In the genomic region with DNA sequence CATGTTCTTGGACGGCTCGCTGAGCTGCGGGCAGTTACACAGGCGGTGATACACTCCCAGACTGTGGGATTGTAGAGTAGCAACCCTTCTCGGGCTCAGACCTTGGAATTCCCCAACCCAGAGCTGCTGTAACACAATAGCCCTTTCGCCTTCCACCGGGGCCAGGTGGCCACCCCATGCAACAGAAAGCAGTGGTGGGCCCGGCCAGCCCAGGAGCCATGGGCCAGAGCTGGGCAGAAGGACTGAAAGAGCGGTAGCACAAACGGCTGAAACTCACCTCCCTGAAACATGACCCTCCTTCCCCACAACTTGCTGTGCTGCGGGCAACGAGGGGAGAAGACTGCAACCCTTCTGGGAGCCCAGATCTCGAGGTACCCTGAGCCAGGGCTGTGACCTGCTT, we compare ENCODE assay signal across 21 cellular contexts.
A peak's percentile ranks its signal among the peaks of the same experiment; 100 is the strongest.
DNase-seq lines count a peak whose midpoint lies in the region; ATAC-seq and TF ChIP-seq lines count a peak whose summit lies in the region.
"Had no signal": no experiment of that assay in that cellular context is flagged by ENCODE, and none has a peak within 500 bp of the region (broad histone marks: within the 10 kb centered on the region; RNA-seq: fewer than 3 reads in every experiment).

No MANE protein-coding gene starts in this region.

- no peaks in the 10 kb centered on the region for H3K9me3 Mint-ChIP-seq in stimulated activated effector memory CD8-positive, alpha-beta T cell treated with anti-CD3 and anti-CD28 coated beads, Interleukin-12 subunit alpha, Interleukin-12 subunit beta, amount 100 ng/mL, for 72 hours

- TF ChIP-seq CTCF in heart left ventricle (IDR thresholded peaks at IDR 0.05) = no peak

- H3K27me3 ChIP-seq in right cardiac atrium (ENCODE audit: control insufficient read depth, insufficient read depth) = no peaks in the 10 kb centered on the region
- no peaks in the 10 kb centered on the region for H3K27me3 ChIP-seq in heart left ventricle
- no peaks in the 10 kb centered on the region for H3K27me3 ChIP-seq in aorta (ENCODE audit: control insufficient read depth in 1 of 2, insufficient read depth in 2 of 2, low read length in 1 of 2)
- H3K27me3 ChIP-seq: BLaER1 had no signal

- no peak for ATAC-seq in right cardiac atrium
- no peak for ATAC-seq in heart left ventricle
- peak; percentile 26 for ATAC-seq in stimulated activated effector memory CD8-positive, alpha-beta T cell treated with anti-CD3 and anti-CD28 coated beads, Interleukin-12 subunit alpha, Interleukin-12 subunit beta, amount 100 ng/mL, for 72 hours
- ATAC-seq in aorta (ENCODE audit: low FRiP score) = no peak
- ATAC-seq: CD8-positive, alpha-beta T cell; GM12878 had no signal

- no peak overlapping the region for H3K27ac ChIP-seq in right cardiac atrium (ENCODE audit: low read length)
- H3K27ac ChIP-seq in heart left ventricle = no peak overlapping the region
- no peak overlapping the region for H3K27ac ChIP-seq in aorta (ENCODE audit: low read depth in 1 of 2, low read length in 2 of 2)
- H3K27ac ChIP-seq: 22Rv1, BLaER1, C4-2B, GM23248 had no signal

- H3K4me3 ChIP-seq in right cardiac atrium (ENCODE audit: low read length) (no peak overlapping the region), heart left ventricle (no peak overlapping the region), aorta (ENCODE audit: low read length in 2 of 2) (no peak overlapping the region)
- H3K4me3 ChIP-seq: BLaER1, GM12878, GM23248, HAP-1 had no signal

- 93% methylated on average over 13 of the region's 13 CpGs for WGBS in right cardiac atrium
- 88 to 96% (median 89%) methylated on average over 10 to 13 of the region's 13 CpGs for WGBS in heart left ventricle, 4 donors
- WGBS in aorta, 2 donors = 97% methylated on average over 13 of the region's 13 CpGs

- H3K36me3 ChIP-seq in heart left ventricle = no peaks in the 10 kb centered on the region
- no peaks in the 10 kb centered on the region for H3K36me3 ChIP-seq in aorta (ENCODE audit: control insufficient read depth in 1 of 2, insufficient read depth in 2 of 2, low read length in 1 of 2)
- H3K36me3 ChIP-seq: BLaER1, HAP-1 had no signal

- intact Hi-C loops in right cardiac atrium (cut with DNase I) (no loop called here), heart left ventricle (cut with DNase I) (no loop called here), aorta (cut with DNase I) (no loop called here)

- H3K9me3 ChIP-seq in right cardiac atrium (ENCODE audit: control insufficient read depth, low read length) (no peaks in the 10 kb centered on the region), heart left ventricle (peaks cover 0 to 9% (median 0%) of the 10 kb centered on the region in 12 donors), aorta (ENCODE audit: control insufficient read depth, low read length) (no peaks in the 10 kb centered on the region)
- H3K9me3 ChIP-seq: Caco-2, HAP-1 had no signal

- no peaks in the 10 kb centered on the region for H3K4me1 Mint-ChIP-seq in stimulated activated effector memory CD8-positive, alpha-beta T cell treated with anti-CD3 and anti-CD28 coated beads, Interleukin-12 subunit alpha, Interleukin-12 subunit beta, amount 100 ng/mL, for 72 hours
- H3K4me1 Mint-ChIP-seq: B cell; CD4-positive, CD25-positive, alpha-beta regulatory T cell had no signal

- no peak overlapping the region for H3K27ac Mint-ChIP-seq in stimulated activated effector memory CD8-positive, alpha-beta T cell treated with anti-CD3 and anti-CD28 coated beads, Interleukin-12 subunit alpha, Interleukin-12 subunit beta, amount 100 ng/mL, for 72 hours
- H3K27ac Mint-ChIP-seq: B cell; CD8-positive, alpha-beta T cell; HFFc6 had no signal

- no peak for TF ChIP-seq POLR2A in heart left ventricle (IDR thresholded peaks at IDR 0.05)

- H3K4me3 Mint-ChIP-seq in stimulated activated effector memory CD8-positive, alpha-beta T cell treated with anti-CD3 and anti-CD28 coated beads, Interleukin-12 subunit alpha, Interleukin-12 subunit beta, amount 100 ng/mL, for 72 hours = no peak overlapping the region
- H3K4me3 Mint-ChIP-seq: B cell; CD4-positive, CD25-positive, alpha-beta regulatory T cell; CD8-positive, alpha-beta T cell; HFFc6 had no signal

- H3K36me3 Mint-ChIP-seq in stimulated activated effector memory CD8-positive, alpha-beta T cell treated with anti-CD3 and anti-CD28 coated beads, Interleukin-12 subunit alpha, Interleukin-12 subunit beta, amount 100 ng/mL, for 72 hours = no peaks in the 10 kb centered on the region
- H3K36me3 Mint-ChIP-seq: CD4-positive, CD25-positive, alpha-beta regulatory T cell; CD8-positive, alpha-beta T cell had no signal

- H3K4me1 ChIP-seq in right cardiac atrium (ENCODE audit: control insufficient read depth, insufficient read depth, low read length) (no peaks in the 10 kb centered on the region), heart left ventricle (no peaks in the 10 kb centered on the region), aorta (ENCODE audit: control insufficient read depth in 1 of 2, insufficient read depth in 2 of 2, low read length in 2 of 2) (peaks cover 0 to 1% of the 10 kb centered on the region in 2 donors)
- H3K4me1 ChIP-seq: BLaER1, Caco-2, HAP-1 had no signal

- DNase-seq in right cardiac atrium (peak in 2 of 3 donors; percentile 20 to 33), heart left ventricle (no peak), aorta (peak; percentile 28 to 43), midbrain (lab: John Stamatoyannopoulos, UW) (no peak), NCI-H748 treated with DMSO at 0.1 percent for 48 hours (lab: John Stamatoyannopoulos, UW) (no peak)
- DNase-seq in stimulated activated effector memory CD8-positive, alpha-beta T cell treated with anti-CD3 and anti-CD28 coated beads, Interleukin-12 subunit alpha, Interleukin-12 subunit beta, amount 100 ng/mL, for 72 hours (ENCODE audit: low spot score in 2 of 2) = no peak
- DNase-seq: Caco-2; CD4-positive, CD25-positive, alpha-beta regulatory T cell; CD8-positive, alpha-beta T cell; DMS153; DMS79; EL; GDM1; GM23248; HFFc6 had no signal

Comparison
In these comparisons a context has a peak if more than half of its experiments do, and no peak if none do; other contexts are left out.
1. DNase-seq: peak in right cardiac atrium (2 of 3) and aorta (2 of 2); none in heart left ventricle (0 of 5), stimulated activated effector memory CD8-positive, alpha-beta T cell treated with anti-CD3 and anti-CD28 coated beads, Interleukin-12 subunit alpha, Interleukin-12 subunit beta, amount 100 ng/mL, for 72 hours (0 of 2), midbrain (single experiment) and NCI-H748 treated with DMSO at 0.1 percent for 48 hours (single experiment).